Comparison of ENCODE assay signal across 8 cellular contexts in genomic region chr2:85539361-85540130, GRCh38. TPM values are rescaled to one million over a fixed set of nuclear protein-coding genes. Genes with fewer than 3 reads are reported as not detected.
DNase-seq lines count a peak whose midpoint lies in the region; ATAC-seq and TF ChIP-seq lines count a peak whose summit lies in the region.

No MANE protein-coding gene starts in this region.

- no peak for TF ChIP-seq POLR2A in esophagus muscularis mucosa (IDR thresholded peaks at IDR 0.05; ENCODE audit: low read depth)

- peak; percentile 76 for DNase-seq in NK-92 treated with Interleukin-12 subunit alpha and Interleukin-12 subunit beta, amount 100 ng/mL, for 24 hours (lab: John Stamatoyannopoulos, UW)
- DNase-seq in NK-92 (lab: John Stamatoyannopoulos, UW; ENCODE audit: unreplicated experiment) (no peak), NOMO-1 treated with DMSO at 0.1 percent for 48 hours (lab: John Stamatoyannopoulos, UW; ENCODE audit: unreplicated experiment) (peak; percentile 71), esophagus muscularis mucosa (ENCODE audit: extremely low spot score) (peak; percentile 94), myocyte (ENCODE audit: low read depth) (peak; percentile 84)
- DNase-seq in activated T-cell treated with anti-CD3 and anti-CD28 coated beads, Interleukin-2, amount 50 U/mL, for 1 hour, result peak; percentile 73
- peak; percentile 47 to 53 for DNase-seq in stimulated activated CD8-positive, alpha-beta memory T cell treated with anti-CD3 and anti-CD28 coated beads, Interleukin-7, amount 100 ng/mL, for 48 hours (ENCODE audit: extremely low read depth in 1 of 2, low read depth in 1 of 2)

- TF ChIP-seq EP300 in esophagus muscularis mucosa (IDR thresholded peaks at IDR 0.05), result no peak

- peaks cover 32 to 39% (median 37%) of the 10 kb centered on the region in 4 donors for H3K36me3 ChIP-seq in esophagus muscularis mucosa

- no peak for TF ChIP-seq CTCF in esophagus muscularis mucosa (IDR thresholded peaks at IDR 0.05)

- intact Hi-C loops in esophagus muscularis mucosa (cut with DNase I), result no loop called here

- WGBS in esophagus muscularis mucosa, result under 1% methylated on average over 37 of the region's 67 CpGs

- no peaks in the 10 kb centered on the region for H3K27me3 ChIP-seq in esophagus muscularis mucosa

- no peaks in the 10 kb centered on the region for H3K9me3 ChIP-seq in esophagus muscularis mucosa

- peak; percentile 42 for ATAC-seq in HG02970 (IDR thresholded peaks at IDR 0.05; ENCODE audit: low FRiP score, unreplicated experiment)

- peak overlapping the region; percentile 85 to 95 (median 88) for H3K4me3 ChIP-seq in esophagus muscularis mucosa

- peak overlapping the region; percentile 97 to 100 (median 98) for H3K27ac ChIP-seq in esophagus muscularis mucosa (replicated peaks in 1 of 4)

- H3K4me1 ChIP-seq in esophagus muscularis mucosa, result peaks cover 47 to 72% (median 61%) of the 10 kb centered on the region in 4 donors

RNA-seq across cellular contexts. Expression of gene MAT2A, which starts 0.6 kb away (rescaled TPM):
- total RNA-seq in esophagus muscularis mucosa, result 100 to 1,000 TPM in 2 of 4 donors, 10 to 100 TPM in 2; 76.3 to 262 (median 102) TPM
- total RNA-seq in myocyte, result 211 and 302 TPM in 2 replicates
- polyA plus RNA-seq in myocyte (2012), result 273 TPM

RNA-seq across cellular contexts. Expression of gene GGCX, which starts 21.7 kb away (rescaled TPM):
- total RNA-seq in esophagus muscularis mucosa, result 10 to 100 TPM; 15.0 to 25.3 (median 19.5) TPM
- 78.1 and 129 TPM in 2 replicates for total RNA-seq in myocyte
- polyA plus RNA-seq in myocyte (2012), result 114 TPM

RNA-seq across cellular contexts. Expression of gene VAMP8, which starts 37.8 kb away (rescaled TPM):
- 10 to 100 TPM in 2 of 4 donors, 1 to 10 TPM in 2; 4.8 to 15.6 (median 8.3) TPM for total RNA-seq in esophagus muscularis mucosa
- 9.5 and 9.8 TPM in 2 replicates for total RNA-seq in myocyte
- 51.3 TPM for polyA plus RNA-seq in myocyte (2012)

RNA-seq across cellular contexts. Expression of gene VAMP5, which starts 44.7 kb away (rescaled TPM):
- total RNA-seq in esophagus muscularis mucosa, result 10 to 100 TPM; 35.6 to 50.7 (median 42.0) TPM
- 127 and 153 TPM in 2 replicates for total RNA-seq in myocyte
- 1,018 TPM for polyA plus RNA-seq in myocyte (2012)

RNA-seq across cellular contexts. Expression of gene RNF181, which starts 56.0 kb away (rescaled TPM):
- total RNA-seq in esophagus muscularis mucosa, result 100 to 1,000 TPM; 133 to 142 (median 138) TPM
- total RNA-seq in myocyte, result 174 and 313 TPM in 2 replicates
- 566 TPM for polyA plus RNA-seq in myocyte (2012)
